Comparison of ENCODE assay signal across 9 cellular contexts in genomic region chr12:53078425-53079225, GRCh38. TPM values are rescaled to one million over a fixed set of nuclear protein-coding genes. Genes with fewer than 3 reads are reported as not detected.
A peak's percentile ranks its signal among the peaks of the same experiment; 100 is the strongest.
DNase-seq lines count a peak whose midpoint lies in the region; ATAC-seq and TF ChIP-seq lines count a peak whose summit lies in the region.
"Had no signal": no experiment of that assay in that cellular context is flagged by ENCODE, and none has a peak within 500 bp of the region (broad histone marks: within the 10 kb centered on the region; RNA-seq: fewer than 3 reads in every experiment).

No MANE protein-coding gene starts in this region.

- H3K27me3 ChIP-seq in SK-N-SH (ENCODE audit: insufficient read depth), result no peaks in the 10 kb centered on the region
- H3K27me3 ChIP-seq in ectodermal cell (ENCODE audit: control insufficient read depth, insufficient read depth, low read length, poor library complexity, severe bottlenecking), result no peaks in the 10 kb centered on the region

- CTCF ChIA-PET in SK-N-SH (lab: Yijun Ruan, JAX), result interaction anchor here (1.0 to 8.8 kb wide), 8 partner anchors 11 to 119 kb away, joined by 3 to 130 read pairs (median 5); partner anchors contain the start of gene IGFBP6

- peaks cover 7 to 14% of the 10 kb centered on the region in 2 experiments; a peak in 2 of 4 replicates for H3K4me1 ChIP-seq in SK-N-SH (ENCODE audit: control insufficient read depth in 1 of 2, insufficient read depth in 2 of 2, low read depth in 1 of 2, low read length in 1 of 2)
- H3K4me1 ChIP-seq in ectodermal cell (ENCODE audit: control insufficient read depth, insufficient read depth, low read length), result peaks cover 5% of the 10 kb centered on the region

- H2AFZ ChIP-seq in SK-N-SH (ENCODE audit: low read depth), result no peak overlapping the region; the same call in 1 of the 2 replicates

- H3K79me2 ChIP-seq in SK-N-SH (ENCODE audit: insufficient read depth), result peaks cover 35% of the 10 kb centered on the region

- no peaks in the 10 kb centered on the region for H3K27me3 Mint-ChIP-seq in natural killer cell (ENCODE audit: low read depth in 2 of 2)

- peak; percentile 6 for ATAC-seq in HG03108 (IDR thresholded peaks at IDR 0.05; ENCODE audit: unreplicated experiment)
- peak in 2 of 3 donors; percentile 3 to 6 for ATAC-seq in natural killer cell
- no peak for ATAC-seq in HG03378 (IDR thresholded peaks at IDR 0.05; ENCODE audit: unreplicated experiment)

- no peak for TF ChIP-seq RAD21 in SK-N-SH (IDR thresholded peaks at IDR 0.05; ENCODE audit: low read length)

- peaks cover 7% of the 10 kb centered on the region for H3K36me3 Mint-ChIP-seq in natural killer cell

- peaks cover 24% of the 10 kb centered on the region for H3F3A ChIP-seq in SK-N-SH (replicated peaks; ENCODE audit: insufficient read depth)

- H3K4me1 Mint-ChIP-seq in natural killer cell, result peaks cover 52 to 56% of the 10 kb centered on the region in 2 donors

- DNase-seq in activated T-cell treated with anti-CD3 and anti-CD28 coated beads for 24 hours (ENCODE audit: low read depth) (peak; percentile 27), activated T-cell treated with anti-CD3 and anti-CD28 coated beads for 4 hours (no peak), SK-N-SH (no peak), natural killer cell (no peak), NCI-H1694 treated with DMSO at 0.1 percent for 48 hours (lab: John Stamatoyannopoulos, UW) (no peak)

- peak overlapping the region; percentile 83 to 96 for H3K27ac ChIP-seq in SK-N-SH (ENCODE audit: low read depth in 2 of 2, low read length in 1 of 2)
- H3K27ac ChIP-seq in ectodermal cell (ENCODE audit: insufficient read depth, low read depth, low read length, poor library complexity, severe bottlenecking), result peak overlapping the region; percentile 55

- H3K4me2 ChIP-seq in SK-N-SH, result peak overlapping the region; percentile 99

- 42% methylated on average over 13 of the region's 25 CpGs for WGBS in SK-N-SH (ENCODE audit: low lambda C conversion rate)
- 23 to 28% methylated on average over 22 to 25 of the region's 25 CpGs for WGBS in ectodermal cell, 2 experiments

- peak overlapping the region; percentile 97 for H3K4me3 Mint-ChIP-seq in natural killer cell

- no peak for TF ChIP-seq EP300 in SK-N-SH (IDR thresholded peaks at IDR 0.05; ENCODE audit: borderline replicate concordance in 1 of 2, low read depth in 1 of 2, low read length in 1 of 2)

- no peaks in the 10 kb centered on the region for H4K20me1 ChIP-seq in SK-N-SH (ENCODE audit: insufficient read depth)

- H3K4me3 ChIP-seq in SK-N-SH (ENCODE audit: low read depth in 2 of 2, low read length in 1 of 2) (peak overlapping the region; percentile 55 to 72), ectodermal cell (ENCODE audit: insufficient read depth, low read depth, low read length) (peak overlapping the region; percentile 56)

- peaks cover 15 to 21% of the 10 kb centered on the region in 2 experiments for H3K36me3 ChIP-seq in SK-N-SH (replicated peaks in 1 of 2; ENCODE audit: control insufficient read depth in 1 of 2, insufficient read depth in 2 of 2, low read length in 1 of 2)
- H3K36me3 ChIP-seq in ectodermal cell (ENCODE audit: control insufficient read depth, insufficient read depth, low read length), result no peaks in the 10 kb centered on the region

- peak overlapping the region; percentile 91 to 95 for H3K27ac Mint-ChIP-seq in natural killer cell

- H3K9me3 ChIP-seq in SK-N-SH, result no peaks in the 10 kb centered on the region
- H3K9me3 ChIP-seq in ectodermal cell (ENCODE audit: control insufficient read depth, low read length), result no peaks in the 10 kb centered on the region

- TF ChIP-seq CTCF in SK-N-SH (IDR thresholded peaks at IDR 0.05), result no peak
- TF ChIP-seq CTCF in natural killer cell (IDR thresholded peaks at IDR 0.05), result no peak

- H3K9me2 ChIP-seq in SK-N-SH, result no peaks in the 10 kb centered on the region

- intact Hi-C loops in natural killer cell (cut with micrococcal nuclease), result no loop called here

- POLR2A ChIA-PET in SK-N-SH (lab: Yijun Ruan, JAX), result interaction anchor here (0.5 to 2.0 kb wide), 12 partner anchors 10 to 102 kb away, joined by 3 to 10 read pairs (median 4); partner anchors contain the start of genes CSAD, IGFBP6, SOAT2 and ZNF740

- no peaks in the 10 kb centered on the region for H3K9me3 Mint-ChIP-seq in natural killer cell

- H3K9ac ChIP-seq in SK-N-SH, result peak overlapping the region; percentile 83

TF ChIP-seq in SK-N-SH, 30 proteins besides CTCF, POLR2A, EP300 and RAD21 (continues in another document):
- no peak for TF ChIP-seq REST (IDR thresholded peaks at IDR 0.05; ENCODE audit: low read depth, low read length)
- TF ChIP-seq MAX (IDR thresholded peaks at IDR 0.05; ENCODE audit: low read depth), result peak; percentile 44
- TF ChIP-seq TAF1 (IDR thresholded peaks at IDR 0.05; ENCODE audit: borderline replicate concordance, low read depth, low read length), result no peak
- TF ChIP-seq NFIC (IDR thresholded peaks at IDR 0.05; ENCODE audit: borderline replicate concordance), result peak; percentile 39; the same call in 1 of the 2 replicates
- no peak for TF ChIP-seq GATA2 (CRISPR knock-in tag; IDR thresholded peaks at IDR 0.05)
- no peak for TF ChIP-seq EZH2phosphoT487 (IDR thresholded peaks at IDR 0.05; ENCODE audit: borderline replicate concordance, low read depth)
- no peak for TF ChIP-seq ZBTB33 (IDR thresholded peaks at IDR 0.05; ENCODE audit: borderline replicate concordance, low read depth)

RNA-seq across cellular contexts. Expression of gene SPRYD3, which starts 0.6 kb away (rescaled TPM):
- polyA plus RNA-seq in SK-N-SH (2012; rRNA removed), result 20.3 and 25.8 TPM in 2 replicates
- polyA plus RNA-seq in SK-N-SH (2012; cell fraction: cytosol; rRNA removed), result 14.7 and 19.4 TPM in 2 replicates
- 20.4 and 23.9 TPM in 2 replicates for polyA plus RNA-seq in SK-N-SH (2012; cell fraction: nucleus; rRNA removed)
- polyA plus RNA-seq in ectodermal cell (2013, experiment 1 of 4), result 5.0 TPM
- polyA plus RNA-seq in ectodermal cell (2013, experiment 2 of 4), result 5.0 TPM
- polyA plus RNA-seq in ectodermal cell (2013, experiment 3 of 4), result 4.1 TPM
- 5.0 TPM for polyA plus RNA-seq in ectodermal cell (2013, experiment 4 of 4)
- total RNA-seq in natural killer cell, result 10 to 100 TPM; 32.6 to 48.0 (median 42.6) TPM

RNA-seq across cellular contexts. Expression of gene IGFBP6, which starts 18.8 kb away (rescaled TPM):
- 290 and 570 TPM in 2 replicates for polyA plus RNA-seq in SK-N-SH (2012; rRNA removed)
- polyA plus RNA-seq in SK-N-SH (2012; cell fraction: cytosol; rRNA removed), result 204 and 327 TPM in 2 replicates
- 223 and 345 TPM in 2 replicates for polyA plus RNA-seq in SK-N-SH (2012; cell fraction: nucleus; rRNA removed)
- polyA plus RNA-seq in ectodermal cell (2013, experiment 1 of 4), result 2.7 TPM
- polyA plus RNA-seq in ectodermal cell (2013, experiment 2 of 4), result 1.7 TPM
- polyA plus RNA-seq in ectodermal cell (2013, experiment 3 of 4), result 1.7 TPM
- polyA plus RNA-seq in ectodermal cell (2013, experiment 4 of 4), result 2.8 TPM
- under 1 TPM in 1 of 3 donors, not detected in 2; 0.61 TPM for total RNA-seq in natural killer cell

RNA-seq across cellular contexts. Expression of gene SOAT2, which starts 24.7 kb away (rescaled TPM):
- polyA plus RNA-seq in SK-N-SH (2012; rRNA removed), result 0.13 and 0.18 TPM in 2 replicates
- 0.04 and 0.06 TPM in 2 replicates for polyA plus RNA-seq in SK-N-SH (2012; cell fraction: cytosol; rRNA removed)
- 0.40 and 0.58 TPM in 2 replicates for polyA plus RNA-seq in SK-N-SH (2012; cell fraction: nucleus; rRNA removed)
- not detected for polyA plus RNA-seq in ectodermal cell (2013, experiment 1 of 4)
- polyA plus RNA-seq in ectodermal cell (2013, experiment 2 of 4), result not detected
- polyA plus RNA-seq in ectodermal cell (2013, experiment 3 of 4), result not detected
- not detected for polyA plus RNA-seq in ectodermal cell (2013, experiment 4 of 4)
- not detected for total RNA-seq in natural killer cell
- total RNA-seq: renal cortical epithelial cell had no signal

RNA-seq across cellular contexts. Expression of gene TNS2, which starts 28.8 kb away (rescaled TPM):
- 32.7 and 50.0 TPM in 2 replicates for polyA plus RNA-seq in SK-N-SH (2012; rRNA removed)
- 9.6 and 17.3 TPM in 2 replicates for polyA plus RNA-seq in SK-N-SH (2012; cell fraction: cytosol; rRNA removed)
- 225 and 321 TPM in 2 replicates for polyA plus RNA-seq in SK-N-SH (2012; cell fraction: nucleus; rRNA removed)
- polyA plus RNA-seq in ectodermal cell (2013, experiment 1 of 4), result 3.8 TPM
- polyA plus RNA-seq in ectodermal cell (2013, experiment 2 of 4), result 2.7 TPM
- 2.9 TPM for polyA plus RNA-seq in ectodermal cell (2013, experiment 3 of 4)
- 2.7 TPM for polyA plus RNA-seq in ectodermal cell (2013, experiment 4 of 4)
- 1 to 10 TPM in 2 of 3 donors, under 1 TPM in 1; 0.95 to 1.8 (median 1.0) TPM for total RNA-seq in natural killer cell
